ENCODE assay signal across 10 cellular contexts in genomic region chr12:47736877-47737676, GRCh38. TPM values are rescaled to one million over a fixed set of nuclear protein-coding genes. Genes with fewer than 3 reads are reported as not detected.
DNase-seq lines count a peak whose midpoint lies in the region; ATAC-seq and TF ChIP-seq lines count a peak whose summit lies in the region.
"Had no signal": no experiment of that assay in that cellular context is flagged by ENCODE, and none has a peak within 500 bp of the region (broad histone marks: within the 10 kb centered on the region; RNA-seq: fewer than 3 reads in every experiment).

No MANE protein-coding gene starts in this region.

- no peaks in the 10 kb centered on the region for H3K27me3 Mint-ChIP-seq in activated naive CD8-positive, alpha-beta T cell treated with anti-CD3 and anti-CD28 coated beads, Interleukin-2, amount 50 U/mL, for 24 hours

- peaks cover 26% of the 10 kb centered on the region for H3K4me1 Mint-ChIP-seq in activated naive CD8-positive, alpha-beta T cell treated with anti-CD3 and anti-CD28 coated beads, Interleukin-2, amount 50 U/mL, for 24 hours

- H3K36me3 ChIP-seq in PC-3 (ENCODE audit: low read depth, low read length), result no peaks in the 10 kb centered on the region

- H3K79me2 ChIP-seq in PC-3 (ENCODE audit: low read length), result no peaks in the 10 kb centered on the region

- H3K4me2 ChIP-seq in PC-3 (ENCODE audit: low read length), result no peak overlapping the region

- no peaks in the 10 kb centered on the region for H3K27me3 ChIP-seq in PC-3 (ENCODE audit: low read length)

- BruUV-seq in PC-3 (replicated peaks; lab: Mats Ljungman, UMichigan), result no TSS peak

- no peaks in the 10 kb centered on the region for H3K36me3 Mint-ChIP-seq in activated naive CD8-positive, alpha-beta T cell treated with anti-CD3 and anti-CD28 coated beads, Interleukin-2, amount 50 U/mL, for 24 hours (ENCODE audit: low read depth)

- H3K27ac ChIP-seq in temporal lobe (ENCODE audit: low read depth, low read length) (peak overlapping the region; percentile 93), PC-3 (ENCODE audit: low read length) (no peak overlapping the region)

- CTCF ChIA-PET in PC-3 (lab: Charles Lee), result no interaction called here

- ATAC-seq in GM21717 (IDR thresholded peaks at IDR 0.05; ENCODE audit: unreplicated experiment) (no peak), PC-3 (no peak; the same call in 1 of the 2 replicates)
- no peak for ATAC-seq in activated naive CD8-positive, alpha-beta T cell treated with anti-CD3 and anti-CD28 coated beads, Interleukin-2, amount 50 U/mL, for 24 hours

- TF ChIP-seq CTCF in PC-3 (conservative IDR thresholded peaks at IDR 0.05; ENCODE audit: low read depth, low read length), result no peak

- H3K9ac ChIP-seq in PC-3 (ENCODE audit: low read length), result no peak overlapping the region

- no peaks in the 10 kb centered on the region for H3F3A ChIP-seq in PC-3 (ENCODE audit: low read length, unreplicated experiment)

- POLR2A ChIA-PET in PC-3 (lab: Charles Lee; ENCODE audit: unreplicated experiment), result interaction anchor here (0.7 kb wide), 1 partner anchor 22 kb away, joined by 3 read pairs; the partner anchor contains the start of gene RAPGEF3

- H3K27ac Mint-ChIP-seq in activated naive CD8-positive, alpha-beta T cell treated with anti-CD3 and anti-CD28 coated beads, Interleukin-2, amount 50 U/mL, for 24 hours, result no peak overlapping the region

- no peak overlapping the region for H3K4me3 ChIP-seq in PC-3 (ENCODE audit: low read length)

- no peaks in the 10 kb centered on the region for H3K9me3 Mint-ChIP-seq in activated naive CD8-positive, alpha-beta T cell treated with anti-CD3 and anti-CD28 coated beads, Interleukin-2, amount 50 U/mL, for 24 hours

- no peak overlapping the region for H2AFZ ChIP-seq in PC-3 (ENCODE audit: low read length)

- DNase-seq in NCI-H69 (lab: John Stamatoyannopoulos, UW) (peak; percentile 35), epidermal melanocyte (ENCODE audit: insufficient read length, low spot score) (peak; percentile 79), medulla oblongata (ENCODE audit: extremely low spot score) (peak; percentile 88), PC-3 (no peak)
- no peak for DNase-seq in activated naive CD8-positive, alpha-beta T cell treated with anti-CD3 and anti-CD28 coated beads, Interleukin-2, amount 50 U/mL, for 24 hours
- no peak for DNase-seq in activated CD4-positive, alpha-beta T cell treated with anti-CD3 and anti-CD28 coated beads, Interleukin-2, amount 50 U/mL, for 4 hours
- DNase-seq: cerebellar nuclear complex had no signal

- peaks cover 9% of the 10 kb centered on the region; the same call in 1 of the 2 replicates for H3K4me1 ChIP-seq in PC-3 (ENCODE audit: insufficient read depth, low read length)

- no peaks in the 10 kb centered on the region for H4K20me1 ChIP-seq in PC-3 (ENCODE audit: low read length)

- H3K9me3 ChIP-seq in PC-3 (ENCODE audit: low read length), result no peaks in the 10 kb centered on the region

- no peaks in the 10 kb centered on the region for H3K9me2 ChIP-seq in PC-3 (replicated peaks; ENCODE audit: low read length)

- H3K4me3 Mint-ChIP-seq in activated naive CD8-positive, alpha-beta T cell treated with anti-CD3 and anti-CD28 coated beads, Interleukin-2, amount 50 U/mL, for 24 hours, result no peak overlapping the region

- intact Hi-C loops in PC-3 (cut with micrococcal nuclease), result no loop called here

RNA-seq across cellular contexts. Expression of gene ENDOU, which starts 11.8 kb away (rescaled TPM):
- total RNA-seq in temporal lobe, result not detected
- total RNA-seq in PC-3 (2014; rRNA removed), result not detected in 2 replicates
- total RNA-seq: HT1080 had no signal

RNA-seq across cellular contexts. Expression of gene RAPGEF3, which starts 21.6 kb away (rescaled TPM):
- total RNA-seq in temporal lobe (6.9 TPM), PC-3 (2014; rRNA removed) (6.7 and 9.3 TPM in 2 replicates)

RNA-seq across cellular contexts. Expression of gene RPAP3, which starts 31.2 kb away (rescaled TPM):
- total RNA-seq in temporal lobe (19.7 TPM), PC-3 (2014; rRNA removed) (20.3 and 22.1 TPM in 2 replicates)

RNA-seq across cellular contexts. Expression of gene SLC48A1, which starts 36.0 kb away (rescaled TPM):
- 7.4 TPM for total RNA-seq in temporal lobe
- total RNA-seq in PC-3 (2014; rRNA removed), result 21.4 and 22.3 TPM in 2 replicates

Comparison
In these comparisons a context has a peak if more than half of its experiments do, and no peak if none do; other contexts are left out.
1. DNase-seq: peak in NCI-H69 (single experiment), epidermal melanocyte (single experiment) and medulla oblongata (single experiment); none in activated naive CD8-positive, alpha-beta T cell treated with anti-CD3 and anti-CD28 coated beads, Interleukin-2, amount 50 U/mL, for 24 hours (single experiment), PC-3 (single experiment) and activated CD4-positive, alpha-beta T cell treated with anti-CD3 and anti-CD28 coated beads, Interleukin-2, amount 50 U/mL, for 4 hours (0 of 2).